Comparison of ENCODE assay signal across 8 cellular contexts in the genomic region with DNA sequence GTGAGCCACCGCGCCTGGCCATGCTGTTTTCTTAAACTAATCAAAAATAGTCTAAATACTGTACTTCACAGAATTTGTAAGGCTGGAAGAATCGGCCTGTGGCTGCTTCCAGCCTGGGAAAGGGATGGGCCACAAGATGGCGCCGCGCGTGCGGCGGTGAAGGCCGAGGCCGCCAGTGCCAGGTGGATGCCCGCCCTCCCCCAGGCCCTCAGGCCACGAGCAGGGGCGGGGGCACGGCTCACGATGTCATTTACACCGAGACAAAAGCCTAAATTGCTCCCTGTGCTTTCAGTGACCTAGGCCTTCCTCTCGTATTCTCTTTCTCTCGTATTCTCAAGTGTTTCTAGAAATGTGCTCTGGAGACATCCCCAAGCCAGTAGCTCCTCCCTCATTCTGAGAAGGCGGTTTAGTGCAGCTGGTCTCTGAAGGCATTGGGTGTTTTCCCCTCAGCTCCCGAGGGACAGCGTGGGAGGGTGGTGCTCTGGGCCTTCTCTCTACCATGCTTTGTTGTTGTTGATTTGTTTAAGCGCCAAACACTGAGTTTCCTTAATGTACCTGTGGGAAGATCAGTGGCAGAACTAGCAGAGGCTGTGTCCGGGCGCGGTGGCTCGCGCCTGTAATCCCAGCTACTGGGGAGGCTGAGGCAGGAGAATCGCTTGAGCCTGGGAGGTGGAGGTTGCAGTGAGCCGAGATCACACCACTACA.
A peak's percentile ranks its signal among the peaks of the same experiment; 100 is the strongest.
DNase-seq lines count a peak whose midpoint lies in the region; ATAC-seq and TF ChIP-seq lines count a peak whose summit lies in the region.

No MANE protein-coding gene starts in this region.

- peaks cover 12% of the 10 kb centered on the region for H3K4me1 Mint-ChIP-seq in T-helper 17 cell

- peak overlapping the region; percentile 82 for H3K4me3 Mint-ChIP-seq in T-helper 17 cell

- no peaks in the 10 kb centered on the region for H3K36me3 Mint-ChIP-seq in T-helper 17 cell (ENCODE audit: low read depth)

- H3K9me3 ChIP-seq in T-helper 17 cell (ENCODE audit: control insufficient read depth, low read length, poor library complexity, severe bottlenecking): no peaks in the 10 kb centered on the region

- H3K27me3 Mint-ChIP-seq in T-helper 17 cell: no peaks in the 10 kb centered on the region

- ATAC-seq in HG02678 (IDR thresholded peaks at IDR 0.05; ENCODE audit: unreplicated experiment) (peak; percentile 83), T-helper 17 cell (peak; percentile 84)

- TF ChIP-seq CTCF in GM12875 (IDR thresholded peaks at IDR 0.05; ENCODE audit: borderline replicate concordance, insufficient read depth, low read depth, low read length): peak; percentile 76
- peak; percentile 74 for TF ChIP-seq CTCF in retinal pigment epithelial cell (conservative IDR thresholded peaks at IDR 0.05; ENCODE audit: low read depth, low read length)

- peak overlapping the region; percentile 27 for H3K4me3 ChIP-seq in GM12875 (ENCODE audit: low read depth, low read length)
- H3K4me3 ChIP-seq in retinal pigment epithelial cell (ENCODE audit: low read length): peak overlapping the region; percentile 42

- peak overlapping the region; percentile 40 for H3K27ac ChIP-seq in angular gyrus (ENCODE audit: low read depth, low read length)

- H3K27ac Mint-ChIP-seq in T-helper 17 cell: peak overlapping the region; percentile 96

- DNase-seq in NCI-H1105 treated with DMSO at 0.1 percent for 48 hours (lab: John Stamatoyannopoulos, UW) (peak; percentile 67), T-helper 17 cell (peak; percentile 48 to 61 (median 57)), hepatic stellate cell (ENCODE audit: low spot score) (peak; percentile 76), retinal pigment epithelial cell (ENCODE audit: low read depth) (no peak), HuH-7.5 (ENCODE audit: low spot score) (no peak)

Comparison
In these comparisons a context has a peak if more than half of its experiments do, and no peak if none do; other contexts are left out.
1. DNase-seq: peak in NCI-H1105 treated with DMSO at 0.1 percent for 48 hours (single experiment), T-helper 17 cell (3 of 3) and hepatic stellate cell (single experiment); none in retinal pigment epithelial cell (single experiment) and HuH-7.5 (single experiment).